In genomic region chr19:7904074-7905020, GRCh38 we compare ENCODE assay signal across 1 cellular context.
A peak's percentile ranks its signal among the peaks of the same experiment; 100 is the strongest.
TF ChIP-seq lines count a peak whose summit lies in the region.

No MANE protein-coding gene starts in this region.

TF ChIP-seq in GM12878, 131 proteins besides CTCF, POLR2A, EP300 and RAD21 (continues in another document):
- TF ChIP-seq, protein P1, sequence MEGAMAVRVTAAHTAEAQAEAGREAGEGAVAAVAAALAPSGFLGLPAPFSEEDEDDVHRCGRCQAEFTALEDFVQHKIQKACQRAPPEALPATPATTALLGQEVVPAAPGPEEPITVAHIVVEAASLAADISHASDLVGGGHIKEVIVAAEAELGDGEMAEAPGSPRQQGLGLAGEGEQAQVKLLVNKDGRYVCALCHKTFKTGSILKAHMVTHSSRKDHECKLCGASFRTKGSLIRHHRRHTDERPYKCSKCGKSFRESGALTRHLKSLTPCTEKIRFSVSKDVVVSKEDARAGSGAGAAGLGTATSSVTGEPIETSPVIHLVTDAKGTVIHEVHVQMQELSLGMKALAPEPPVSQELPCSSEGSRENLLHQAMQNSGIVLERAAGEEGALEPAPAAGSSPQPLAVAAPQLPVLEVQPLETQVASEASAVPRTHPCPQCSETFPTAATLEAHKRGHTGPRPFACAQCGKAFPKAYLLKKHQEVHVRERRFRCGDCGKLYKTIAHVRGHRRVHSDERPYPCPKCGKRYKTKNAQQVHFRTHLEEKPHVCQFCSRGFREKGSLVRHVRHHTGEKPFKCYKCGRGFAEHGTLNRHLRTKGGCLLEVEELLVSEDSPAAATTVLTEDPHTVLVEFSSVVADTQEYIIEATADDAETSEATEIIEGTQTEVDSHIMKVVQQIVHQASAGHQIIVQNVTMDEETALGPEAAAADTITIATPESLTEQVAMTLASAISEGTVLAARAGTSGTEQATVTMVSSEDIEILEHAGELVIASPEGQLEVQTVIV (IDR thresholded peaks at IDR 0.05; ENCODE audit: borderline replicate concordance, partially characterized antibody): no peak
- TF ChIP-seq, protein P2, sequence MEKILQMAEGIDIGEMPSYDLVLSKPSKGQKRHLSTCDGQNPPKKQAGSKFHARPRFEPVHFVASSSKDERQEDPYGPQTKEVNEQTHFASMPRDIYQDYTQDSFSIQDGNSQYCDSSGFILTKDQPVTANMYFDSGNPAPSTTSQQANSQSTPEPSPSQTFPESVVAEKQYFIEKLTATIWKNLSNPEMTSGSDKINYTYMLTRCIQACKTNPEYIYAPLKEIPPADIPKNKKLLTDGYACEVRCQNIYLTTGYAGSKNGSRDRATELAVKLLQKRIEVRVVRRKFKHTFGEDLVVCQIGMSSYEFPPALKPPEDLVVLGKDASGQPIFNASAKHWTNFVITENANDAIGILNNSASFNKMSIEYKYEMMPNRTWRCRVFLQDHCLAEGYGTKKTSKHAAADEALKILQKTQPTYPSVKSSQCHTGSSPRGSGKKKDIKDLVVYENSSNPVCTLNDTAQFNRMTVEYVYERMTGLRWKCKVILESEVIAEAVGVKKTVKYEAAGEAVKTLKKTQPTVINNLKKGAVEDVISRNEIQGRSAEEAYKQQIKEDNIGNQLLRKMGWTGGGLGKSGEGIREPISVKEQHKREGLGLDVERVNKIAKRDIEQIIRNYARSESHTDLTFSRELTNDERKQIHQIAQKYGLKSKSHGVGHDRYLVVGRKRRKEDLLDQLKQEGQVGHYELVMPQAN (conservative IDR thresholded peaks at IDR 0.05): peak; percentile 69; the same call in 1 of the 2 replicates
- TF ChIP-seq BACH1 (IDR thresholded peaks at IDR 0.05; ENCODE audit: borderline replicate concordance) (peak; percentile 66; the same call in 1 of the 2 replicates), JUNB (IDR thresholded peaks at IDR 0.05) (no peak), BHLHE40 (IDR thresholded peaks at IDR 0.05; ENCODE audit: borderline replicate concordance in 1 of 2, low read depth in 2 of 2, low read length in 1 of 2) (peak in 1 of 2 experiments; percentile 77; a peak in 2 of 4 replicates), NFYA (IDR thresholded peaks at IDR 0.05; ENCODE audit: borderline replicate concordance, low read depth, low read length) (no peak), EGR1 (IDR thresholded peaks at IDR 0.05; ENCODE audit: borderline replicate concordance in 1 of 2, low read depth in 2 of 2, low read length in 2 of 2) (peak in 1 of 2 experiments; percentile 65; a peak in 2 of 3 replicates), RCOR1 (conservative IDR thresholded peaks at IDR 0.05; ENCODE audit: low read depth, low read length) (no peak), TBL1XR1 (IDR thresholded peaks at IDR 0.05; ENCODE audit: low read depth, low read length) (no peak), MYC (IDR thresholded peaks at IDR 0.05; ENCODE audit: insufficient read depth, insufficient read length, insufficient replicate concordance, low read length, severe bottlenecking) (no peak), SKIL (IDR thresholded peaks at IDR 0.05; ENCODE audit: low read depth, poor library complexity, severe bottlenecking) (no peak), CHD2 (IDR thresholded peaks at IDR 0.05; ENCODE audit: borderline replicate concordance, low read depth, low read length) (0 out of 2 replicates have a peak, but pooled peaks have one; percentile 13), SIN3A (IDR thresholded peaks at IDR 0.05; ENCODE audit: low read depth, low read length) (peak; percentile 70; the same call in 1 of the 2 replicates), NR2F1 (conservative IDR thresholded peaks at IDR 0.05) (peak; percentile 96), ZNF592 (IDR thresholded peaks at IDR 0.05) (no peak), ZNF274 (IDR thresholded peaks at IDR 0.05; ENCODE audit: insufficient read depth, insufficient read length) (no peak), DPF2 (IDR thresholded peaks at IDR 0.05) (peak; percentile 72), POLR2AphosphoS2 (IDR thresholded peaks at IDR 0.05; ENCODE audit: low read depth, low read length) (no peak), ZNF687 (IDR thresholded peaks at IDR 0.05) (no peak), ZNF384 (IDR thresholded peaks at IDR 0.05; ENCODE audit: borderline replicate concordance, low read depth, low read length) (no peak), RELA (IDR thresholded peaks at IDR 0.05; ENCODE audit: borderline replicate concordance, partially characterized antibody) (no peak), SRF (IDR thresholded peaks at IDR 0.05; ENCODE audit: low read depth in 2 of 2, low read length in 2 of 2) (no peak), SPI1 (IDR thresholded peaks at IDR 0.05; ENCODE audit: borderline replicate concordance, insufficient read depth, low read depth, low read length) (no peak), KDM1A (IDR thresholded peaks at IDR 0.05; ENCODE audit: borderline replicate concordance) (no peak), STAT1 (conservative IDR thresholded peaks at IDR 0.05) (no peak), LARP7 (IDR thresholded peaks at IDR 0.05) (peak; percentile 52; the same call in 1 of the 2 replicates), GATAD2B (conservative IDR thresholded peaks at IDR 0.05; ENCODE audit: low read depth) (peak; percentile 60; the same call in 1 of the 2 replicates), RUNX3 (IDR thresholded peaks at IDR 0.05; ENCODE audit: low read length) (peak; percentile 56)
- TF ChIP-seq, protein P3, sequence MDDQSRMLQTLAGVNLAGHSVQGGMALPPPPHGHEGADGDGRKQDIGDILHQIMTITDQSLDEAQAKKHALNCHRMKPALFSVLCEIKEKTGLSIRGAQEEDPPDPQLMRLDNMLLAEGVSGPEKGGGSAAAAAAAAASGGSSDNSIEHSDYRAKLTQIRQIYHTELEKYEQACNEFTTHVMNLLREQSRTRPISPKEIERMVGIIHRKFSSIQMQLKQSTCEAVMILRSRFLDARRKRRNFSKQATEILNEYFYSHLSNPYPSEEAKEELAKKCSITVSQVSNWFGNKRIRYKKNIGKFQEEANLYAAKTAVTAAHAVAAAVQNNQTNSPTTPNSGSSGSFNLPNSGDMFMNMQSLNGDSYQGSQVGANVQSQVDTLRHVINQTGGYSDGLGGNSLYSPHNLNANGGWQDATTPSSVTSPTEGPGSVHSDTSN (IDR thresholded peaks at IDR 0.05; ENCODE audit: insufficient replicate concordance, low read depth, low read length): no peak
- TF ChIP-seq, protein P4, sequence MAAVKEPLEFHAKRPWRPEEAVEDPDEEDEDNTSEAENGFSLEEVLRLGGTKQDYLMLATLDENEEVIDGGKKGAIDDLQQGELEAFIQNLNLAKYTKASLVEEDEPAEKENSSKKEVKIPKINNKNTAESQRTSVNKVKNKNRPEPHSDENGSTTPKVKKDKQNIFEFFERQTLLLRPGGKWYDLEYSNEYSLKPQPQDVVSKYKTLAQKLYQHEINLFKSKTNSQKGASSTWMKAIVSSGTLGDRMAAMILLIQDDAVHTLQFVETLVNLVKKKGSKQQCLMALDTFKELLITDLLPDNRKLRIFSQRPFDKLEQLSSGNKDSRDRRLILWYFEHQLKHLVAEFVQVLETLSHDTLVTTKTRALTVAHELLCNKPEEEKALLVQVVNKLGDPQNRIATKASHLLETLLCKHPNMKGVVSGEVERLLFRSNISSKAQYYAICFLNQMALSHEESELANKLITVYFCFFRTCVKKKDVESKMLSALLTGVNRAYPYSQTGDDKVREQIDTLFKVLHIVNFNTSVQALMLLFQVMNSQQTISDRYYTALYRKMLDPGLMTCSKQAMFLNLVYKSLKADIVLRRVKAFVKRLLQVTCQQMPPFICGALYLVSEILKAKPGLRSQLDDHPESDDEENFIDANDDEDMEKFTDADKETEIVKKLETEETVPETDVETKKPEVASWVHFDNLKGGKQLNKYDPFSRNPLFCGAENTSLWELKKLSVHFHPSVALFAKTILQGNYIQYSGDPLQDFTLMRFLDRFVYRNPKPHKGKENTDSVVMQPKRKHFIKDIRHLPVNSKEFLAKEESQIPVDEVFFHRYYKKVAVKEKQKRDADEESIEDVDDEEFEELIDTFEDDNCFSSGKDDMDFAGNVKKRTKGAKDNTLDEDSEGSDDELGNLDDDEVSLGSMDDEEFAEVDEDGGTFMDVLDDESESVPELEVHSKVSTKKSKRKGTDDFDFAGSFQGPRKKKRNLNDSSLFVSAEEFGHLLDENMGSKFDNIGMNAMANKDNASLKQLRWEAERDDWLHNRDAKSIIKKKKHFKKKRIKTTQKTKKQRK (IDR thresholded peaks at IDR 0.05; ENCODE audit: low read depth, low read length): no peak
- TF ChIP-seq, protein P5, sequence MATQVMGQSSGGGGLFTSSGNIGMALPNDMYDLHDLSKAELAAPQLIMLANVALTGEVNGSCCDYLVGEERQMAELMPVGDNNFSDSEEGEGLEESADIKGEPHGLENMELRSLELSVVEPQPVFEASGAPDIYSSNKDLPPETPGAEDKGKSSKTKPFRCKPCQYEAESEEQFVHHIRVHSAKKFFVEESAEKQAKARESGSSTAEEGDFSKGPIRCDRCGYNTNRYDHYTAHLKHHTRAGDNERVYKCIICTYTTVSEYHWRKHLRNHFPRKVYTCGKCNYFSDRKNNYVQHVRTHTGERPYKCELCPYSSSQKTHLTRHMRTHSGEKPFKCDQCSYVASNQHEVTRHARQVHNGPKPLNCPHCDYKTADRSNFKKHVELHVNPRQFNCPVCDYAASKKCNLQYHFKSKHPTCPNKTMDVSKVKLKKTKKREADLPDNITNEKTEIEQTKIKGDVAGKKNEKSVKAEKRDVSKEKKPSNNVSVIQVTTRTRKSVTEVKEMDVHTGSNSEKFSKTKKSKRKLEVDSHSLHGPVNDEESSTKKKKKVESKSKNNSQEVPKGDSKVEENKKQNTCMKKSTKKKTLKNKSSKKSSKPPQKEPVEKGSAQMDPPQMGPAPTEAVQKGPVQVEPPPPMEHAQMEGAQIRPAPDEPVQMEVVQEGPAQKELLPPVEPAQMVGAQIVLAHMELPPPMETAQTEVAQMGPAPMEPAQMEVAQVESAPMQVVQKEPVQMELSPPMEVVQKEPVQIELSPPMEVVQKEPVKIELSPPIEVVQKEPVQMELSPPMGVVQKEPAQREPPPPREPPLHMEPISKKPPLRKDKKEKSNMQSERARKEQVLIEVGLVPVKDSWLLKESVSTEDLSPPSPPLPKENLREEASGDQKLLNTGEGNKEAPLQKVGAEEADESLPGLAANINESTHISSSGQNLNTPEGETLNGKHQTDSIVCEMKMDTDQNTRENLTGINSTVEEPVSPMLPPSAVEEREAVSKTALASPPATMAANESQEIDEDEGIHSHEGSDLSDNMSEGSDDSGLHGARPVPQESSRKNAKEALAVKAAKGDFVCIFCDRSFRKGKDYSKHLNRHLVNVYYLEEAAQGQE (IDR thresholded peaks at IDR 0.05; ENCODE audit: low read depth, low read length): no peak
